Comparison of ENCODE assay signal across 27 cellular contexts in the genomic region with DNA sequence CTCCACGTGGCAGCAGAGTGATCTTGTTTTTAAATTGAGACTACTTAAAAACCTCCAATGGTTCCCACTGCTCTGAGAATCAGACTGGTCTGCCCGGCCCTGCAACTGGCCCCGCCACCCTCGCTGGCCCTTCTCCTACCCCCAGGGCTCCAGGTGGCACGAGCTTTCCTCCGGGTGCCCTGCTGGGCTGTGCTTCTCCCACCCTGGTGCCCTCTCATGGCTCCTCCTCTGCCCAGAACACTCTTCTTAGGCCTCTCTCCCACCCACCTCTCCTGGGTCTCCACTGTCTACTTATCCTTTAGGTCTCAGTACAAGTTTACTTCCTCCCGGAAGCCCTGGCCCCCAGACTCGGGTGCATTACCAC. TPM values are rescaled to one million over a fixed set of nuclear protein-coding genes. Genes with fewer than 3 reads are reported as not detected.
A peak's percentile ranks its signal among the peaks of the same experiment; 100 is the strongest.
DNase-seq lines count a peak whose midpoint lies in the region; ATAC-seq and TF ChIP-seq lines count a peak whose summit lies in the region.
"Had no signal": no experiment of that assay in that cellular context is flagged by ENCODE, and none has a peak within 500 bp of the region (broad histone marks: within the 10 kb centered on the region; RNA-seq: fewer than 3 reads in every experiment).

No MANE protein-coding gene starts in this region.

- no peak for TF ChIP-seq CTCF in coronary artery (IDR thresholded peaks at IDR 0.05)

- no peaks in the 10 kb centered on the region for H3K27me3 ChIP-seq in aorta (ENCODE audit: control insufficient read depth in 1 of 2, insufficient read depth in 2 of 2, low read length in 1 of 2)
- H3K27me3 ChIP-seq: adrenal gland, ovary had no signal

- no peaks in the 10 kb centered on the region for H3K9me3 ChIP-seq in aorta (ENCODE audit: control insufficient read depth, low read length)
- H3K9me3 ChIP-seq: adrenal gland, ovary had no signal

- WGBS in aorta, 2 donors, result 75 to 80% methylated on average over 8 of the region's 8 CpGs

- POLR2A ChIA-PET in HEK293T (lab: Yijun Ruan, JAX), result no interaction called here

- DNase-seq in Right ventricle myocardium inferior (ENCODE audit: missing footprints) (no peak), left cardiac atrium (no peak), coronary artery (ENCODE audit: low spot score) (peak; percentile 52), mesenteric fat pad (ENCODE audit: low spot score) (peak; percentile 64), aorta (no peak), pons (ENCODE audit: low spot score) (no peak), HEK293T (ENCODE audit: extremely low spot score) (no peak)
- DNase-seq: activated CD4-positive, alpha-beta T cell treated with anti-CD3 and anti-CD28 coated beads for 48 hours; activated naive CD4-positive, alpha-beta T cell; activated T-cell treated with anti-CD3 and anti-CD28 coated beads, Interleukin-2, amount 50 U/mL, for 48 hours; CD4-positive, CD25-positive, alpha-beta regulatory T cell; KG1; natural killer cell; NCI-H1417; NCI-H2029 treated with DMSO at 0.1 percent for 48 hours; NCI-H2227 treated with DMSO at 0.1 percent for 48 hours; NCI-H526 treated with DMSO at 0.1 percent for 48 hours; ovary; retina; SHP77 treated with DMSO at 0.1 percent for 48 hours; stimulated activated CD4-positive, alpha-beta T cell treated with anti-CD3 and anti-CD28 coated beads, Interleukin-2, amount 100 ng/mL, for 24 hours; T-helper 9 cell had no signal

- H3K4me3 ChIP-seq in coronary artery (no peak overlapping the region), aorta (ENCODE audit: low read length in 2 of 2) (no peak overlapping the region)
- H3K4me3 ChIP-seq: adrenal gland, ovary, smooth muscle cell had no signal

- ATAC-seq in Right ventricle myocardium inferior (peak; percentile 9), left cardiac atrium (no peak), aorta (ENCODE audit: low FRiP score) (peak; percentile 19), GM21619 (IDR thresholded peaks at IDR 0.05; ENCODE audit: unreplicated experiment) (no peak)
- ATAC-seq: left lobe of liver, natural killer cell had no signal

- peaks cover 0 to 3% of the 10 kb centered on the region in 2 donors for H3K36me3 ChIP-seq in aorta (ENCODE audit: control insufficient read depth in 1 of 2, insufficient read depth in 2 of 2, low read length in 1 of 2)
- H3K36me3 ChIP-seq: adrenal gland, ovary had no signal

- H3K27ac ChIP-seq in coronary artery (no peak overlapping the region), aorta (ENCODE audit: low read depth in 1 of 2, low read length in 2 of 2) (no peak overlapping the region)
- H3K27ac ChIP-seq: adrenal gland, ovary, VCaP had no signal

- CTCF ChIA-PET in HEK293T (lab: Yijun Ruan, JAX), result no interaction called here

- intact Hi-C loops in Right ventricle myocardium inferior (cut with DNase I) (no loop called here), left cardiac atrium (cut with DNase I) (no loop called here), aorta (cut with DNase I) (no loop called here)

- H3K4me1 ChIP-seq in aorta (ENCODE audit: control insufficient read depth in 1 of 2, insufficient read depth in 2 of 2, low read length in 2 of 2), result no peaks in the 10 kb centered on the region

TF ChIP-seq in HEK293T, 16 proteins besides CTCF, POLR2A, EP300 and RAD21:
- TF ChIP-seq L3MBTL2 (conservative IDR thresholded peaks at IDR 0.05), result no peak
- TF ChIP-seq HDGF (IDR thresholded peaks at IDR 0.05; ENCODE audit: borderline replicate concordance), result no peak
- no peak for TF ChIP-seq LEF1 (IDR thresholded peaks at IDR 0.05; ENCODE audit: borderline replicate concordance)
- TF ChIP-seq ZNF384 (IDR thresholded peaks at IDR 0.05), result no peak
- no peak for TF ChIP-seq FOXM1 (IDR thresholded peaks at IDR 0.05; ENCODE audit: borderline replicate concordance)
- no peak for TF ChIP-seq CTBP1 (IDR thresholded peaks at IDR 0.05; ENCODE audit: borderline replicate concordance)
- no peak for TF ChIP-seq BHLHE40 (IDR thresholded peaks at IDR 0.05; ENCODE audit: borderline replicate concordance)
- TF ChIP-seq NFRKB (IDR thresholded peaks at IDR 0.05), result no peak
- TF ChIP-seq SUZ12 (IDR thresholded peaks at IDR 0.05), result no peak
- TF ChIP-seq TARDBP (IDR thresholded peaks at IDR 0.05), result no peak
- TF ChIP-seq ELF4 (IDR thresholded peaks at IDR 0.05), result no peak
- TF ChIP-seq, protein P1, sequence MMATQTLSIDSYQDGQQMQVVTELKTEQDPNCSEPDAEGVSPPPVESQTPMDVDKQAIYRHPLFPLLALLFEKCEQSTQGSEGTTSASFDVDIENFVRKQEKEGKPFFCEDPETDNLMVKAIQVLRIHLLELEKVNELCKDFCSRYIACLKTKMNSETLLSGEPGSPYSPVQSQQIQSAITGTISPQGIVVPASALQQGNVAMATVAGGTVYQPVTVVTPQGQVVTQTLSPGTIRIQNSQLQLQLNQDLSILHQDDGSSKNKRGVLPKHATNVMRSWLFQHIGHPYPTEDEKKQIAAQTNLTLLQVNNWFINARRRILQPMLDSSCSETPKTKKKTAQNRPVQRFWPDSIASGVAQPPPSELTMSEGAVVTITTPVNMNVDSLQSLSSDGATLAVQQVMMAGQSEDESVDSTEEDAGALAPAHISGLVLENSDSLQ (IDR thresholded peaks at IDR 0.05), result no peak
- no peak for TF ChIP-seq FOXA1 (IDR thresholded peaks at IDR 0.05)
- TF ChIP-seq SP1 (IDR thresholded peaks at IDR 0.05), result no peak
- no peak for TF ChIP-seq FOXK2 (IDR thresholded peaks at IDR 0.05)
- TF ChIP-seq ARNT (IDR thresholded peaks at IDR 0.05), result no peak

RNA-seq across cellular contexts. Expression of a gene that starts 26.5 kb away (rescaled TPM):
- total RNA-seq in Right ventricle myocardium inferior (58.2 TPM), left cardiac atrium (10 to 100 TPM; 46.3 to 53.8 TPM), mesenteric fat pad (68.7 TPM), aorta (10 to 100 TPM; 46.3 to 70.8 TPM)
- polyA plus RNA-seq in aorta, result 10 to 100 TPM; 52.6 to 66.3 TPM

RNA-seq across cellular contexts. Expression of a gene that starts 26.9 kb away (rescaled TPM):
- total RNA-seq in Right ventricle myocardium inferior (86.6 TPM), left cardiac atrium (10 to 100 TPM; 67.6 to 75.8 TPM), mesenteric fat pad (85.0 TPM), aorta (10 to 100 TPM; 57.7 to 59.3 TPM)
- polyA plus RNA-seq in aorta, result 10 to 100 TPM; 36.1 to 68.2 TPM

Comparison
In these comparisons a context has a peak if more than half of its experiments do, and no peak if none do; other contexts are left out.
1. ATAC-seq: peak in Right ventricle myocardium inferior (single experiment) and aorta (single experiment); none in left cardiac atrium (0 of 2) and GM21619 (single experiment).
2. DNase-seq: peak in coronary artery (single experiment) and mesenteric fat pad (single experiment); none in Right ventricle myocardium inferior (single experiment), left cardiac atrium (single experiment), aorta (0 of 2), pons (single experiment) and HEK293T (single experiment).